In the genomic region with DNA sequence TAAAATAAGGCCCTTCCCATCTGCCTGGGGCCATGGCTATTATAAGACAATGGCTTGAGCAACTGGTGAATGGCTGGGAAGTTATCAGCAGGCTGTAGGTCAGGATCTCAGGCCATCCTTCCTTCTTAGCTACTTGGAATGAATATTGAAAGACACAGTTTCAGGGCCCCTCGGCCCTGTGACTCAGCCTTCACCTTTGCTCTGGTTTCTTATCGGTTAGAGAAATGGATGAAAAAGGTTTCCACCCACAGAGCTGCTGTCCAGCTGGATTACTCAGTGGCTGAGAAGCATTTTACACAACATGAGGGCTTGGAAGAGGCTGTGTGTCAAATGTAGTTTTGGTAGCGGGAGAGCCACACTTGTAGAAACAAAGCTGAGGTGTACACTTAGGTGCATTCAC, we compare ENCODE assay signal across 1 cellular context.
A peak's percentile ranks its signal among the peaks of the same experiment; 100 is the strongest.
TF ChIP-seq lines count a peak whose summit lies in the region.

No MANE protein-coding gene starts in this region.

TF ChIP-seq in liver, 16 proteins besides CTCF, POLR2A, EP300 and RAD21 (continued from another document):
- TF ChIP-seq, protein P1, sequence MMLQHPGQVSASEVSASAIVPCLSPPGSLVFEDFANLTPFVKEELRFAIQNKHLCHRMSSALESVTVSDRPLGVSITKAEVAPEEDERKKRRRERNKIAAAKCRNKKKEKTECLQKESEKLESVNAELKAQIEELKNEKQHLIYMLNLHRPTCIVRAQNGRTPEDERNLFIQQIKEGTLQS (IDR thresholded peaks at IDR 0.05), result peak; percentile 82
